In the genomic region with DNA sequence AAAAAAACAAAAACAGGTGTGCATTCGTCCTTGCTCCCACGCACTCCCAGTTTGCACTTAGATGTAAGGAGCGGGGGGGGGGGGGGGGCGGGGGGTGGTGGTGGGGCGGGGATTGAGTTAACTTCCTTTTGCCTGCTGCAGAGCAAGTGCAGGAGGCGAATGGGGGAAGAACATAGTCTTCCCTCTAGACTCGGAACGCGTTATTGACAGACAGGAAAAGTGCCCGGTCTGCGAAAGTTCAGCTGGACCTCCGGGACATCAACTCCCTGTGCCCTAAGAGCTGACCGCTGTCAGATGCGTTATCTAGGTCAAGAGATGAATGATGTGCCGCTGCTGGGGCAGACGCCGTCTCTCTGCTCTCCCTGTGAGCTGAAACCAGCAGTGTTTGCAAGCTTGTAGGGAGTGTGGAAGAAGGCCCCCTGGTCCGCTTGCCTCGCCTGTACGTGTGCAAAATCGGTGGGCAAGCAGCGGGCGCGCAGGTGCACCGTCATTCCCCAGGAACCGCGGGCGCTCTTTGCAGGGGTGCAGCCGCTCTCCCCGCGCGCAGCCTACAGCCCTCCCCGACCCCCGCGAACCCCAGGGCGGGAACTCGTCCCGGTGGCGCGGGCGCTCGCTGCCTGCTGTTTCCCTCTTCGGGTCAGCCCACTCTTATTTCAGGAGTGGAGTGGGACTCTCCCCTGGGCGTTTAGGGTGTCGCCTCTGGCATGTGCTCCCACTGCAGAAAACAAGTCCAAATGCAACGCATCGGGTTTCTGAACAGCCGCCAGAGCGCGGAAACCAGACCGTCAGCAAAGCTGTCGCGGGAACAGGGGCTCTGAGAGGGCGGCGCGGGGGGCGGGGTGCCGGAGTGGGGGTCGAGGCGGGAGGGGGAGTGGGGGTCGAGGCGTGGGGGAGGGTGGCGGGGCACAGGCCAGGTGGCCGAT, we compare ENCODE assay signal across 8 cellular contexts. TPM values are rescaled to one million over a fixed set of nuclear protein-coding genes. Genes with fewer than 3 reads are reported as not detected.
DNase-seq lines count a peak whose midpoint lies in the region; ATAC-seq, FAIRE-seq and TF ChIP-seq lines count a peak whose summit lies in the region.

No MANE protein-coding gene starts in this region.

- H3K4me2 ChIP-seq in endothelial cell of umbilical vein (ENCODE audit: insufficient read depth, low read length): peak overlapping the region; percentile 67

- peaks cover 0 to 15% (median 0%) of the 10 kb centered on the region in 5 donors for H3K36me3 Mint-ChIP-seq in naive thymus-derived CD4-positive, alpha-beta T cell

- under 1% methylated on average over 64 of the region's 64 CpGs for WGBS in urinary bladder

- H3K79me2 ChIP-seq in endothelial cell of umbilical vein (ENCODE audit: control insufficient read depth, insufficient read depth, low read length): peaks cover 16% of the 10 kb centered on the region

- peaks cover 0 to 2% (median 0%) of the 10 kb centered on the region in 11 donors for H3K9me3 Mint-ChIP-seq in naive thymus-derived CD4-positive, alpha-beta T cell

- peak overlapping the region; percentile 32 to 92 (median 85) for H3K27ac Mint-ChIP-seq in naive thymus-derived CD4-positive, alpha-beta T cell

- H3K27me3 ChIP-seq in endothelial cell of umbilical vein (ENCODE audit: control insufficient read depth in 2 of 2, insufficient read depth in 2 of 2, low read length in 2 of 2): no peaks in the 10 kb centered on the region
- H3K27me3 ChIP-seq in naive thymus-derived CD4-positive, alpha-beta T cell (ENCODE audit: control insufficient read depth in 2 of 2, insufficient read depth in 2 of 2, low read length in 2 of 2): no peaks in the 10 kb centered on the region

- DNase-seq in activated CD4-positive, alpha-beta T cell treated with anti-CD3 and anti-CD28 coated beads, Interleukin-2, amount 50 U/mL, for 24 hours (ENCODE audit: low read depth in 1 of 2, low spot score in 1 of 2): peak; percentile 11
- peak; percentile 53 for DNase-seq in endothelial cell of umbilical vein (ENCODE audit: low read depth, low spot score)
- DNase-seq in naive thymus-derived CD4-positive, alpha-beta T cell: peak in 8 of 9 donors; percentile 37 to 55 (median 40)

- H3K36me3 ChIP-seq in endothelial cell of umbilical vein (ENCODE audit: control insufficient read depth in 2 of 2, extremely low read depth in 1 of 2, insufficient read depth in 2 of 2, low read length in 2 of 2): no peaks in the 10 kb centered on the region
- no peaks in the 10 kb centered on the region for H3K36me3 ChIP-seq in naive thymus-derived CD4-positive, alpha-beta T cell (ENCODE audit: control insufficient read depth in 2 of 3, insufficient read depth in 3 of 3, low read length in 3 of 3)
- H3K36me3 ChIP-seq in urinary bladder (ENCODE audit: insufficient read depth): no peaks in the 10 kb centered on the region

- no peaks in the 10 kb centered on the region for H3K9me1 ChIP-seq in endothelial cell of umbilical vein (replicated peaks; ENCODE audit: control insufficient read depth, extremely low read depth, insufficient read depth, low read length)

- TF ChIP-seq POLR2A in endothelial cell of umbilical vein (IDR thresholded peaks at IDR 0.05; ENCODE audit: low read depth, low read length): no peak

- POLR2A ChIA-PET in endothelial cell of umbilical vein (lab: Charles Lee): interaction anchor here (0.7 kb wide), 1 partner anchor 31 kb away, joined by 4 read pairs; no protein-coding TSS in a partner anchor
- POLR2A ChIA-PET in naive thymus-derived CD4-positive, alpha-beta T cell (lab: Charles Lee): interaction anchor here (0.7 to 4.5 kb wide), 12 partner anchors 11 to 209 kb away, joined by 3 to 32 read pairs (median 8); no protein-coding TSS in a partner anchor

- peak overlapping the region in 2 of 3 experiments; percentile 41 to 44 for H3K4me3 ChIP-seq in endothelial cell of umbilical vein (replicated peaks in 1 of 3; ENCODE audit: insufficient read depth in 1 of 3, low read depth in 1 of 3, low read length in 3 of 3)
- peak overlapping the region; percentile 64 for H3K4me3 ChIP-seq in naive thymus-derived CD4-positive, alpha-beta T cell (ENCODE audit: low read length)
- peak overlapping the region; percentile 55 for H3K4me3 ChIP-seq in urinary bladder (ENCODE audit: low read depth, low read length)

- H3K4me1 ChIP-seq in endothelial cell of umbilical vein (ENCODE audit: control insufficient read depth, extremely low read depth, insufficient read depth, low read length): peaks cover 23% of the 10 kb centered on the region
- peaks cover under 1 to 12% of the 10 kb centered on the region in 2 donors for H3K4me1 ChIP-seq in naive thymus-derived CD4-positive, alpha-beta T cell (ENCODE audit: control insufficient read depth in 2 of 2, insufficient read depth in 2 of 2, low read length in 2 of 2)
- peaks cover 2% of the 10 kb centered on the region for H3K4me1 ChIP-seq in urinary bladder (ENCODE audit: insufficient read depth)

- no peaks in the 10 kb centered on the region for H3K27me3 Mint-ChIP-seq in naive thymus-derived CD4-positive, alpha-beta T cell

- peaks cover 14 to 47% (median 37%) of the 10 kb centered on the region in 7 donors for H3K4me1 Mint-ChIP-seq in naive thymus-derived CD4-positive, alpha-beta T cell

- no peaks in the 10 kb centered on the region for H4K20me1 ChIP-seq in endothelial cell of umbilical vein (replicated peaks; ENCODE audit: control insufficient read depth, extremely low read depth, insufficient read depth, low read length)

- dilution Hi-C loops in endothelial cell of umbilical vein (cut with MboI; ENCODE audit: extremely low pct_ligation_motif_present, low sequenced_read_pairs): no loop called here

- peak; percentile 64 for FAIRE-seq in endothelial cell of umbilical vein (lab: Jason Lieb, UNC)

- TF ChIP-seq CTCF in C4-2B (conservative IDR thresholded peaks at IDR 0.05) (no peak), endothelial cell of umbilical vein (IDR thresholded peaks at IDR 0.05; ENCODE audit: extremely low read depth in 1 of 2, insufficient read depth in 1 of 2, low read depth in 1 of 2, low read length in 2 of 2) (no peak)

- CTCF ChIA-PET in endothelial cell of umbilical vein (lab: Charles Lee): interaction anchor here (0.9 to 8.1 kb wide), 9 partner anchors 12 to 205 kb away, joined by 3 to 285 read pairs (median 15); no protein-coding TSS in a partner anchor
- CTCF ChIA-PET in naive thymus-derived CD4-positive, alpha-beta T cell (lab: Charles Lee): interaction anchor here (0.5 to 5.2 kb wide), 12 partner anchors 28 to 1285 kb away, joined by 3 to 59 read pairs (median 4); no protein-coding TSS in a partner anchor

- H3K27ac ChIP-seq in C4-2B (peak overlapping the region; percentile 46), endothelial cell of umbilical vein (ENCODE audit: insufficient read depth, low read depth, low read length) (no peak overlapping the region), urinary bladder (ENCODE audit: low read depth) (no peak overlapping the region)
- peak overlapping the region; percentile 66 for H3K27ac ChIP-seq in naive thymus-derived CD4-positive, alpha-beta T cell (ENCODE audit: low read depth, low read length)

- intact Hi-C loops in endothelial cell of umbilical vein (cut with micrococcal nuclease): loop anchor here (1.0 to 5.0 kb wide), 4 partner anchors 13 to 254 kb away; no protein-coding TSS in a partner anchor
- intact Hi-C loops in naive thymus-derived CD4-positive, alpha-beta T cell (cut with micrococcal nuclease): loop anchor here (1.0 to 10.0 kb wide), 15 partner anchors 28 to 466 kb away; partner anchors contain the start of genes PRKCQ (in 2 of the 2), ANKRD16 (in 1 of the 2) and IL15RA (in 1 of the 2)

- no TSS peak for BruUV-seq in endothelial cell of umbilical vein (replicated peaks; lab: Mats Ljungman, UMichigan)

- H3K9ac ChIP-seq in endothelial cell of umbilical vein (replicated peaks; ENCODE audit: extremely low read depth, insufficient read depth, low read length): peak overlapping the region; percentile 10

- peak; percentile 0 for ATAC-seq in HG03066 (IDR thresholded peaks at IDR 0.05; ENCODE audit: low read depth, unreplicated experiment)
- peak; percentile 0 for ATAC-seq in naive thymus-derived CD4-positive, alpha-beta T cell
- no peak for ATAC-seq in HG03565 (IDR thresholded peaks at IDR 0.05; ENCODE audit: unreplicated experiment)
- no peak for ATAC-seq in HG03571 (IDR thresholded peaks at IDR 0.05; ENCODE audit: unreplicated experiment)

- peak overlapping the region; percentile 84 to 97 (median 88) for H3K4me3 Mint-ChIP-seq in naive thymus-derived CD4-positive, alpha-beta T cell

- H3K9me3 ChIP-seq in endothelial cell of umbilical vein (replicated peaks; ENCODE audit: control insufficient read depth, insufficient read depth, low read length): no peaks in the 10 kb centered on the region
- no peaks in the 10 kb centered on the region for H3K9me3 ChIP-seq in naive thymus-derived CD4-positive, alpha-beta T cell (ENCODE audit: control insufficient read depth in 2 of 3, low read length in 3 of 3)

- H2AFZ ChIP-seq in endothelial cell of umbilical vein (ENCODE audit: low read depth, low read length): peak overlapping the region; percentile 50

TF ChIP-seq in endothelial cell of umbilical vein, 7 proteins besides CTCF, POLR2A, EP300 and RAD21 (continues in another document):
- TF ChIP-seq, protein P1, sequence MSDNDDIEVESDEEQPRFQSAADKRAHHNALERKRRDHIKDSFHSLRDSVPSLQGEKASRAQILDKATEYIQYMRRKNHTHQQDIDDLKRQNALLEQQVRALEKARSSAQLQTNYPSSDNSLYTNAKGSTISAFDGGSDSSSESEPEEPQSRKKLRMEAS (IDR thresholded peaks at IDR 0.05; ENCODE audit: insufficient read depth, insufficient read length): no peak
- TF ChIP-seq EZH2 (IDR thresholded peaks at IDR 0.05; ENCODE audit: borderline replicate concordance, low read depth, low read length, severe bottlenecking) (no peak), GATA2 (IDR thresholded peaks at IDR 0.05; ENCODE audit: insufficient read depth, insufficient read length, low read depth, low read length) (no peak), POLR2AphosphoS5 (IDR thresholded peaks at IDR 0.05; ENCODE audit: insufficient read depth, low read depth, low read length) (no peak), JUN (IDR thresholded peaks at IDR 0.05; ENCODE audit: borderline replicate concordance, insufficient read depth, insufficient read length, low read depth) (no peak)

RNA-seq across cellular contexts. Expression of gene PFKFB3, which starts 1.9 kb away (rescaled TPM):
- total RNA-seq in endothelial cell of umbilical vein: 33.7 and 35.6 TPM in 2 replicates
- 15.8 and 17.2 TPM in 2 replicates for polyA plus RNA-seq in endothelial cell of umbilical vein
- polyA plus RNA-seq in endothelial cell of umbilical vein (2011; cell fraction: cytosol; rRNA removed): 18.2 and 20.0 TPM in 2 replicates
- 42.0 and 46.8 TPM in 2 replicates for polyA plus RNA-seq in endothelial cell of umbilical vein (2011; cell fraction: nucleus; rRNA removed)
- polyA plus RNA-seq in endothelial cell of umbilical vein (2012): 44.1 and 44.3 TPM in 2 replicates
- polyA minus RNA-seq in endothelial cell of umbilical vein: 17.7 and 20.3 TPM in 2 replicates
- 5.9 TPM for polyA minus RNA-seq in endothelial cell of umbilical vein (2011; cell fraction: cytosol; rRNA and poly(A)+ RNA removed)
- 14.9 and 17.9 TPM in 2 replicates for polyA minus RNA-seq in endothelial cell of umbilical vein (2011; cell fraction: nucleus; rRNA and poly(A)+ RNA removed)
- 100 to 1,000 TPM in 1 of 5 experiments, 10 to 100 TPM in 4; 65.9 to 129 (median 80.5) TPM for total RNA-seq in naive thymus-derived CD4-positive, alpha-beta T cell
- polyA plus RNA-seq in naive thymus-derived CD4-positive, alpha-beta T cell: 10 to 100 TPM in 1 of 2 donors, 1 to 10 TPM in 1; 2.3 to 13.0 TPM
- 6.5 TPM for total RNA-seq in urinary bladder
- 31.8 TPM for polyA plus RNA-seq in urinary bladder

Comparison
In these comparisons a context has a peak if more than half of its experiments do, and no peak if none do; other contexts are left out.
1. H3K27ac ChIP-seq: peak in C4-2B (single experiment) and naive thymus-derived CD4-positive, alpha-beta T cell (single experiment); none in endothelial cell of umbilical vein (single experiment) and urinary bladder (single experiment).
2. ATAC-seq: peak in HG03066 (single experiment) and naive thymus-derived CD4-positive, alpha-beta T cell (single experiment); none in HG03565 (single experiment) and HG03571 (single experiment).
3. Peak in every context shown above with its lines, with median percentiles within 50 percentile points of each other: DNase-seq and H3K4me3 ChIP-seq.